ENCODE assay signal across 18 cellular contexts in genomic region chr17:73028311-73028755, GRCh38.
DNase-seq lines count a peak whose midpoint lies in the region; ATAC-seq, FAIRE-seq and TF ChIP-seq lines count a peak whose summit lies in the region.
"Had no signal": no experiment of that assay in that cellular context is flagged by ENCODE, and none has a peak within 500 bp of the region (broad histone marks: within the 10 kb centered on the region; RNA-seq: fewer than 3 reads in every experiment).

No MANE protein-coding gene starts in this region.

- no peaks in the 10 kb centered on the region for H4K20me1 ChIP-seq in smooth muscle cell (ENCODE audit: low read depth)

- H3K9ac ChIP-seq in endodermal cell (ENCODE audit: extremely low read depth, low read length, poor library complexity, severe bottlenecking) (no peak overlapping the region), smooth muscle cell (ENCODE audit: low read depth) (no peak overlapping the region)

- H3K36me3 Mint-ChIP-seq in endodermal cell (ENCODE audit: low read depth), result no peaks in the 10 kb centered on the region
- H3K36me3 Mint-ChIP-seq: natural killer cell treated with Interleukin-12 subunit alpha and Interleukin-12 subunit beta and Interleukin-15 and Interleukin-18, amount 100 ng/mL, for 72 hours had no signal

- FAIRE-seq in islet of Langerhans (lab: Jason Lieb, UNC), result peak; percentile 38
- FAIRE-seq: GM18507, GM19239, small intestine had no signal

- H2AFZ ChIP-seq in smooth muscle cell (ENCODE audit: low read depth), result no peak overlapping the region

- DNase-seq in NCI-H82 (lab: John Stamatoyannopoulos, UW), result peak; percentile 38
- no peak for DNase-seq in NCI-H82 treated with DMSO at 0.1 percent for 48 hours (lab: John Stamatoyannopoulos, UW; ENCODE audit: unreplicated experiment)
- DNase-seq in endodermal cell, result no peak
- DNase-seq in smooth muscle cell (lab: John Stamatoyannopoulos, UW; ENCODE audit: unreplicated experiment), result no peak
- DNase-seq in ecto neural progenitor cell (ENCODE audit: low spot score), result no peak
- no peak for DNase-seq in NCI-H1105 treated with DMSO at 0.1 percent for 48 hours (lab: John Stamatoyannopoulos, UW)
- DNase-seq: activated CD8-positive, alpha-beta memory T cell treated with anti-CD3 and anti-CD28 coated beads for 24 hours; COR-L47; kidney glomerular epithelial cell; small intestine; stimulated activated naive CD8-positive, alpha-beta T cell treated with anti-CD3 and anti-CD28 coated beads, Interleukin-15, amount 100 ng/mL, for 72 hours; uterus had no signal

- peak overlapping the region; percentile 21 for H3K4me2 ChIP-seq in smooth muscle cell

- H3K9me3 Mint-ChIP-seq in endodermal cell, result no peaks in the 10 kb centered on the region
- H3K9me3 Mint-ChIP-seq: natural killer cell treated with Interleukin-12 subunit alpha and Interleukin-12 subunit beta and Interleukin-15 and Interleukin-18, amount 100 ng/mL, for 72 hours had no signal

- no peak for ATAC-seq in GM19467 (IDR thresholded peaks at IDR 0.05; ENCODE audit: unreplicated experiment)
- ATAC-seq: natural killer cell treated with Interleukin-12 subunit alpha and Interleukin-12 subunit beta and Interleukin-15 and Interleukin-18, amount 100 ng/mL, for 72 hours; stimulated activated naive CD8-positive, alpha-beta T cell treated with anti-CD3 and anti-CD28 coated beads, Interleukin-15, amount 100 ng/mL, for 72 hours had no signal

- no peaks in the 10 kb centered on the region for H3K79me2 ChIP-seq in smooth muscle cell (ENCODE audit: low read depth)

- H3K27me3 Mint-ChIP-seq in endodermal cell (ENCODE audit: insufficient read depth), result no peaks in the 10 kb centered on the region
- H3K27me3 Mint-ChIP-seq: natural killer cell treated with Interleukin-12 subunit alpha and Interleukin-12 subunit beta and Interleukin-15 and Interleukin-18, amount 100 ng/mL, for 72 hours; stimulated activated naive CD8-positive, alpha-beta T cell treated with anti-CD3 and anti-CD28 coated beads, Interleukin-15, amount 100 ng/mL, for 72 hours had no signal

- H3K4me1 Mint-ChIP-seq in endodermal cell, result peaks cover 14% of the 10 kb centered on the region
- H3K4me1 Mint-ChIP-seq: stimulated activated naive CD8-positive, alpha-beta T cell treated with anti-CD3 and anti-CD28 coated beads, Interleukin-15, amount 100 ng/mL, for 72 hours had no signal

- no peak overlapping the region for H3K4me3 Mint-ChIP-seq in endodermal cell
- H3K4me3 Mint-ChIP-seq: natural killer cell treated with Interleukin-12 subunit alpha and Interleukin-12 subunit beta and Interleukin-15 and Interleukin-18, amount 100 ng/mL, for 72 hours; stimulated activated naive CD8-positive, alpha-beta T cell treated with anti-CD3 and anti-CD28 coated beads, Interleukin-15, amount 100 ng/mL, for 72 hours had no signal

- peak overlapping the region; percentile 41 for H3K27ac ChIP-seq in endodermal cell (ENCODE audit: low read depth, low read length)
- no peak overlapping the region for H3K27ac ChIP-seq in smooth muscle cell (ENCODE audit: low read depth)
- H3K27ac ChIP-seq: ascending aorta, uterus had no signal

- H3K36me3 ChIP-seq in endodermal cell (ENCODE audit: control insufficient read depth, insufficient read depth, low read length) (no peaks in the 10 kb centered on the region), smooth muscle cell (ENCODE audit: low read depth) (no peaks in the 10 kb centered on the region)
- H3K36me3 ChIP-seq: uterus had no signal

- TF ChIP-seq CTCF in endodermal cell (conservative IDR thresholded peaks at IDR 0.05) (no peak), smooth muscle cell (IDR thresholded peaks at IDR 0.05; ENCODE audit: borderline replicate concordance, insufficient read depth, poor library complexity, severe bottlenecking) (no peak)

- WGBS in endodermal cell (ENCODE audit: insufficient coverage in 1 of 2, insufficient read length in 1 of 2), 2 experiments, result 82 to 92% methylated on average over 2 to 3 of the region's 3 CpGs
- WGBS in smooth muscle cell (ENCODE audit: low lambda C conversion rate), result 79% methylated on average over 3 of the region's 3 CpGs

- H3K4me1 ChIP-seq in endodermal cell (ENCODE audit: control insufficient read depth, insufficient read depth, low read length) (peaks cover 11% of the 10 kb centered on the region), smooth muscle cell (ENCODE audit: low read depth) (peaks cover 4% of the 10 kb centered on the region)
- H3K4me1 ChIP-seq: ascending aorta, uterus had no signal

- no peaks in the 10 kb centered on the region for H3K9me3 ChIP-seq in endodermal cell (ENCODE audit: control insufficient read depth, low read length)
- H3K9me3 ChIP-seq in smooth muscle cell (replicated peaks; ENCODE audit: low read depth), result no peaks in the 10 kb centered on the region
- H3K9me3 ChIP-seq: ascending aorta, uterus had no signal

- H3K4me3 ChIP-seq in endodermal cell (ENCODE audit: low read length) (no peak overlapping the region), smooth muscle cell (no peak overlapping the region)
- H3K4me3 ChIP-seq: ascending aorta, uterus had no signal

- H3F3A ChIP-seq in smooth muscle cell (ENCODE audit: low read depth), result no peaks in the 10 kb centered on the region

- H3K27ac Mint-ChIP-seq in endodermal cell, result no peak overlapping the region
- H3K27ac Mint-ChIP-seq: natural killer cell treated with Interleukin-12 subunit alpha and Interleukin-12 subunit beta and Interleukin-15 and Interleukin-18, amount 100 ng/mL, for 72 hours; stimulated activated naive CD8-positive, alpha-beta T cell treated with anti-CD3 and anti-CD28 coated beads, Interleukin-15, amount 100 ng/mL, for 72 hours had no signal

- no peaks in the 10 kb centered on the region for H3K27me3 ChIP-seq in endodermal cell (ENCODE audit: control insufficient read depth, insufficient read depth, low read length, poor library complexity, severe bottlenecking)
- no peaks in the 10 kb centered on the region for H3K27me3 ChIP-seq in smooth muscle cell (ENCODE audit: low read depth)
- H3K27me3 ChIP-seq: ascending aorta, uterus had no signal
